ENCODE assay signal across 1 cellular context in genomic region chr10:72061491-72061890, GRCh38.
TF ChIP-seq lines count a peak whose summit lies in the region.

No MANE protein-coding gene starts in this region.

TF ChIP-seq in IMR-90, 13 proteins besides CTCF, POLR2A, EP300 and RAD21:
- TF ChIP-seq CEBPB (IDR thresholded peaks at IDR 0.05; ENCODE audit: low read depth, low read length) = no peak
- TF ChIP-seq MAFK (IDR thresholded peaks at IDR 0.05; ENCODE audit: low read depth, low read length) = no peak
- TF ChIP-seq RFX5 (IDR thresholded peaks at IDR 0.05; ENCODE audit: low read depth, low read length) = no peak
- TF ChIP-seq, protein P1, sequence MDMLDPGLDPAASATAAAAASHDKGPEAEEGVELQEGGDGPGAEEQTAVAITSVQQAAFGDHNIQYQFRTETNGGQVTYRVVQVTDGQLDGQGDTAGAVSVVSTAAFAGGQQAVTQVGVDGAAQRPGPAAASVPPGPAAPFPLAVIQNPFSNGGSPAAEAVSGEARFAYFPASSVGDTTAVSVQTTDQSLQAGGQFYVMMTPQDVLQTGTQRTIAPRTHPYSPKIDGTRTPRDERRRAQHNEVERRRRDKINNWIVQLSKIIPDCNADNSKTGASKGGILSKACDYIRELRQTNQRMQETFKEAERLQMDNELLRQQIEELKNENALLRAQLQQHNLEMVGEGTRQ (IDR thresholded peaks at IDR 0.05; ENCODE audit: low read depth, low read length) = no peak
- no peak for TF ChIP-seq NFE2L2 (IDR thresholded peaks at IDR 0.05; ENCODE audit: low read depth, low read length)
- TF ChIP-seq MXI1 (IDR thresholded peaks at IDR 0.05; ENCODE audit: borderline replicate concordance, low read depth, low read length) = no peak
- TF ChIP-seq ELK1 (IDR thresholded peaks at IDR 0.05; ENCODE audit: borderline replicate concordance, low read depth, low read length) = no peak
- no peak for TF ChIP-seq FOS (IDR thresholded peaks at IDR 0.05; ENCODE audit: low read depth, low read length)
